ENCODE assay signal across 22 cellular contexts in genomic region chr6:32588156-32588555, GRCh38. TPM values are rescaled to one million over a fixed set of nuclear protein-coding genes. Genes with fewer than 3 reads are reported as not detected.
DNase-seq lines count a peak whose midpoint lies in the region; ATAC-seq, FAIRE-seq and TF ChIP-seq lines count a peak whose summit lies in the region.
"Had no signal": no experiment of that assay in that cellular context is flagged by ENCODE, and none has a peak within 500 bp of the region (broad histone marks: within the 10 kb centered on the region; RNA-seq: fewer than 3 reads in every experiment).

No MANE protein-coding gene starts in this region.

- H3K27ac ChIP-seq in spleen, result peak overlapping the region in 3 of 8 donors; percentile 33 to 91 (median 88)
- H3K27ac ChIP-seq: A549; BLaER1 treated with 17β-estradiol and CSF1 and Interleukin-3, amounts not matched to agents 10 nM and 100 nM; testis; VCaP had no signal

- H3K4me3 Mint-ChIP-seq in activated CD8-positive, alpha-beta memory T cell treated with anti-CD3 and anti-CD28 coated beads, Interleukin-2, amount 10 ng/mL, durations not matched to agents 7 days and 5 days, result peak overlapping the region; percentile 76
- H3K4me3 Mint-ChIP-seq in activated naive CD8-positive, alpha-beta T cell treated with anti-CD3 and anti-CD28 coated beads for 36 hours, result peak overlapping the region; percentile 26
- peak overlapping the region; percentile 53 for H3K4me3 Mint-ChIP-seq in natural killer cell treated with Interleukin-12 subunit alpha and Interleukin-12 subunit beta and Interleukin-15 and Interleukin-18, amount 100 ng/mL, for 72 hours

- ATAC-seq in activated CD8-positive, alpha-beta memory T cell treated with anti-CD3 and anti-CD28 coated beads, Interleukin-2, amount 10 ng/mL, durations not matched to agents 7 days and 5 days, result no peak
- no peak for ATAC-seq in natural killer cell treated with Interleukin-12 subunit alpha and Interleukin-12 subunit beta and Interleukin-15 and Interleukin-18, amount 100 ng/mL, for 72 hours
- ATAC-seq in HG03025 (IDR thresholded peaks at IDR 0.05; ENCODE audit: low FRiP score, unreplicated experiment), result no peak
- ATAC-seq: A549 had no signal

- H3K36me3 ChIP-seq in spleen, result no peaks in the 10 kb centered on the region
- H3K36me3 ChIP-seq: BLaER1 treated with 17β-estradiol and CSF1 and Interleukin-3, amounts not matched to agents 10 nM and 100 nM had no signal

- DNase-seq in activated CD8-positive, alpha-beta memory T cell treated with anti-CD3 and anti-CD28 coated beads, Interleukin-2, amount 10 ng/mL, durations not matched to agents 7 days and 5 days, result no peak
- no peak for DNase-seq in activated CD8-positive, alpha-beta memory T cell treated with anti-CD3 and anti-CD28 coated beads, Interleukin-2, amount 50 U/mL, for 48 hours
- no peak for DNase-seq in GM18507 (ENCODE audit: extremely low spot score, insufficient read length, low read depth)
- DNase-seq in activated naive CD8-positive, alpha-beta T cell treated with anti-CD3 and anti-CD28 coated beads for 36 hours, result no peak
- no peak for DNase-seq in natural killer cell treated with Interleukin-12 subunit alpha and Interleukin-12 subunit beta and Interleukin-15 and Interleukin-18, amount 100 ng/mL, for 72 hours (ENCODE audit: low spot score)
- no peak for DNase-seq in stimulated activated CD4-positive, alpha-beta T cell treated with anti-CD3 and anti-CD28 coated beads, Interleukin-12 subunit alpha, Interleukin-12 subunit beta, amount 100 ng/mL, for 4 hours
- DNase-seq in spleen, result no peak
- DNase-seq: activated effector memory CD4-positive, alpha-beta T cell treated with anti-CD3 and anti-CD28 coated beads, Interleukin-2, amount 50 U/mL, for 16 hours; aorta; DMS153; NCI-H1092 treated with DMSO at 0.1 percent for 48 hours; NCI-H524; SW 1271; testis had no signal

- TF ChIP-seq CTCF in spleen (IDR thresholded peaks at IDR 0.05 in 8 of 11, conservative IDR thresholded peaks at IDR 0.05 in 3 of 11), result no peak

- H3K36me3 Mint-ChIP-seq in activated CD8-positive, alpha-beta memory T cell treated with anti-CD3 and anti-CD28 coated beads, Interleukin-2, amount 10 ng/mL, durations not matched to agents 7 days and 5 days, result peaks cover 29% of the 10 kb centered on the region
- H3K36me3 Mint-ChIP-seq in activated naive CD8-positive, alpha-beta T cell treated with anti-CD3 and anti-CD28 coated beads for 36 hours, result no peaks in the 10 kb centered on the region
- H3K36me3 Mint-ChIP-seq in natural killer cell treated with Interleukin-12 subunit alpha and Interleukin-12 subunit beta and Interleukin-15 and Interleukin-18, amount 100 ng/mL, for 72 hours, result peaks cover 13% of the 10 kb centered on the region

- H3K27me3 Mint-ChIP-seq in activated CD8-positive, alpha-beta memory T cell treated with anti-CD3 and anti-CD28 coated beads, Interleukin-2, amount 10 ng/mL, durations not matched to agents 7 days and 5 days, result peaks cover 10% of the 10 kb centered on the region
- peaks cover 14% of the 10 kb centered on the region for H3K27me3 Mint-ChIP-seq in activated naive CD8-positive, alpha-beta T cell treated with anti-CD3 and anti-CD28 coated beads for 36 hours
- no peaks in the 10 kb centered on the region for H3K27me3 Mint-ChIP-seq in natural killer cell treated with Interleukin-12 subunit alpha and Interleukin-12 subunit beta and Interleukin-15 and Interleukin-18, amount 100 ng/mL, for 72 hours

- no peaks in the 10 kb centered on the region for H3K9me3 ChIP-seq in spleen
- H3K9me3 ChIP-seq: A549; BLaER1 treated with 17β-estradiol and CSF1 and Interleukin-3, amounts not matched to agents 10 nM and 100 nM; testis had no signal

- peaks cover 43% of the 10 kb centered on the region for H3K4me1 Mint-ChIP-seq in activated CD8-positive, alpha-beta memory T cell treated with anti-CD3 and anti-CD28 coated beads, Interleukin-2, amount 10 ng/mL, durations not matched to agents 7 days and 5 days
- H3K4me1 Mint-ChIP-seq in activated naive CD8-positive, alpha-beta T cell treated with anti-CD3 and anti-CD28 coated beads for 36 hours, result peaks cover 2% of the 10 kb centered on the region
- peaks cover 32 to 41% of the 10 kb centered on the region in 2 donors for H3K4me1 Mint-ChIP-seq in natural killer cell treated with Interleukin-12 subunit alpha and Interleukin-12 subunit beta and Interleukin-15 and Interleukin-18, amount 100 ng/mL, for 72 hours (ENCODE audit: low read depth in 2 of 2)

- no peak for TF ChIP-seq POLR2A in spleen (IDR thresholded peaks at IDR 0.05)

- peak overlapping the region in 3 of 8 donors; percentile 49 to 55 (median 50) for H3K4me3 ChIP-seq in spleen
- H3K4me3 ChIP-seq: A549; BLaER1 treated with 17β-estradiol and CSF1 and Interleukin-3, amounts not matched to agents 10 nM and 100 nM; testis had no signal

- CTCF ChIA-PET in activated CD8-positive, alpha-beta memory T cell treated with anti-CD3 and anti-CD28 coated beads, Interleukin-2, amount 10 ng/mL, durations not matched to agents 7 days and 5 days (lab: Charles Lee), result interaction anchor here (0.8 kb wide), 1 partner anchor 54 kb away, joined by 3 read pairs; no protein-coding TSS in a partner anchor

- intact Hi-C loops in spleen (cut with DNase I; ENCODE audit: low total_unique reads), result no loop called here

- WGBS in spleen, 5 donors, result 56 to 72% (median 66%) methylated on average over 2 of the region's 2 CpGs

- FAIRE-seq in GM18507 (lab: Jason Lieb, UNC), result peak; percentile 12
- FAIRE-seq: A549, H54 had no signal

- H3K27ac Mint-ChIP-seq in activated CD8-positive, alpha-beta memory T cell treated with anti-CD3 and anti-CD28 coated beads, Interleukin-2, amount 10 ng/mL, durations not matched to agents 7 days and 5 days, result peak overlapping the region; percentile 73
- H3K27ac Mint-ChIP-seq in activated naive CD8-positive, alpha-beta T cell treated with anti-CD3 and anti-CD28 coated beads for 36 hours, result peak overlapping the region; percentile 18
- H3K27ac Mint-ChIP-seq in natural killer cell treated with Interleukin-12 subunit alpha and Interleukin-12 subunit beta and Interleukin-15 and Interleukin-18, amount 100 ng/mL, for 72 hours, result peak overlapping the region in 1 of 2 donors; percentile 1

- H3K27me3 ChIP-seq in spleen (replicated peaks in 1 of 7), result no peaks in the 10 kb centered on the region
- H3K27me3 ChIP-seq: BLaER1 treated with 17β-estradiol and CSF1 and Interleukin-3, amounts not matched to agents 10 nM and 100 nM; testis had no signal

- no peaks in the 10 kb centered on the region for H3K9me3 Mint-ChIP-seq in activated CD8-positive, alpha-beta memory T cell treated with anti-CD3 and anti-CD28 coated beads, Interleukin-2, amount 10 ng/mL, durations not matched to agents 7 days and 5 days (ENCODE audit: low read depth)
- no peaks in the 10 kb centered on the region for H3K9me3 Mint-ChIP-seq in activated naive CD8-positive, alpha-beta T cell treated with anti-CD3 and anti-CD28 coated beads for 36 hours
- no peaks in the 10 kb centered on the region for H3K9me3 Mint-ChIP-seq in natural killer cell treated with Interleukin-12 subunit alpha and Interleukin-12 subunit beta and Interleukin-15 and Interleukin-18, amount 100 ng/mL, for 72 hours

- no peaks in the 10 kb centered on the region for H3K4me1 ChIP-seq in spleen
- H3K4me1 ChIP-seq: A549; BLaER1 treated with 17β-estradiol and CSF1 and Interleukin-3, amounts not matched to agents 10 nM and 100 nM; testis had no signal

RNA-seq across cellular contexts. Expression of gene HLA-DRB1, which starts 1.5 kb away (rescaled TPM):
- total RNA-seq in activated CD8-positive, alpha-beta memory T cell treated with anti-CD3 and anti-CD28 coated beads, Interleukin-2, amount 10 ng/mL, durations not matched to agents 7 days and 5 days, result 100 to 1,000 TPM; 189 to 228 TPM
- total RNA-seq in activated naive CD8-positive, alpha-beta T cell treated with anti-CD3 and anti-CD28 coated beads for 36 hours, result 1 to 10 TPM; 4.2 to 5.1 TPM
- total RNA-seq in natural killer cell treated with Interleukin-12 subunit alpha and Interleukin-12 subunit beta and Interleukin-15 and Interleukin-18, amount 100 ng/mL, for 72 hours, result 100 to 1,000 TPM in 1 of 2 donors, 10 to 100 TPM in 1; 69.9 to 117 TPM
- 100 to 1,000 TPM; 158 to 779 (median 365) TPM for total RNA-seq in spleen
- 100 to 1,000 TPM; 450 to 729 (median 573) TPM for polyA plus RNA-seq in spleen
- polyA plus RNA-seq: A549 had no signal

RNA-seq across cellular contexts. Expression of gene HLA-DQA1, which starts 49.0 kb away (rescaled TPM):
- 100 to 1,000 TPM in 1 of 2 experiments, 10 to 100 TPM in 1; 74.4 to 143 TPM for total RNA-seq in activated CD8-positive, alpha-beta memory T cell treated with anti-CD3 and anti-CD28 coated beads, Interleukin-2, amount 10 ng/mL, durations not matched to agents 7 days and 5 days
- total RNA-seq in activated naive CD8-positive, alpha-beta T cell treated with anti-CD3 and anti-CD28 coated beads for 36 hours, result 1 to 10 TPM; 4.4 to 5.3 TPM
- 10 to 100 TPM in 1 of 2 donors, 1 to 10 TPM in 1; 7.8 to 92.0 TPM for total RNA-seq in natural killer cell treated with Interleukin-12 subunit alpha and Interleukin-12 subunit beta and Interleukin-15 and Interleukin-18, amount 100 ng/mL, for 72 hours
- total RNA-seq in spleen, result 100 to 1,000 TPM in 6 of 7 donors, 10 to 100 TPM in 1; 19.1 to 340 (median 196) TPM
- polyA plus RNA-seq in spleen, result 100 to 1,000 TPM; 249 to 441 (median 420) TPM
- total RNA-seq: cerebellum, LHCN-M2, renal cortical epithelial cell had no signal
- polyA plus RNA-seq: A549 had no signal

RNA-seq across cellular contexts. Expression of gene HLA-DRB5, which starts 58.1 kb away (rescaled TPM):
- total RNA-seq in activated CD8-positive, alpha-beta memory T cell treated with anti-CD3 and anti-CD28 coated beads, Interleukin-2, amount 10 ng/mL, durations not matched to agents 7 days and 5 days, result 1 to 10 TPM; 2.9 to 5.3 TPM
- total RNA-seq in activated naive CD8-positive, alpha-beta T cell treated with anti-CD3 and anti-CD28 coated beads for 36 hours, result under 1 TPM; 0.28 to 0.52 TPM
- 10 to 100 TPM; 15.9 to 53.6 TPM for total RNA-seq in natural killer cell treated with Interleukin-12 subunit alpha and Interleukin-12 subunit beta and Interleukin-15 and Interleukin-18, amount 100 ng/mL, for 72 hours
- total RNA-seq in spleen, result 100 to 1,000 TPM in 4 of 7 donors, 10 to 100 TPM in 1, 1 to 10 TPM in 2; 1.9 to 633 (median 121) TPM
- polyA plus RNA-seq in spleen, result 10 to 100 TPM in 1 of 3 donors, 1 to 10 TPM in 2; 3.0 to 18.6 (median 3.5) TPM
- total RNA-seq: cerebellum had no signal
- polyA plus RNA-seq: A549 had no signal

Comparison
In these comparisons a context has a peak if more than half of its experiments do, and no peak if none do; other contexts are left out.
1. H3K4me3 Mint-ChIP-seq: peak in every context shown above with its lines; median percentile 76 in activated CD8-positive, alpha-beta memory T cell treated with anti-CD3 and anti-CD28 coated beads, Interleukin-2, amount 10 ng/mL, durations not matched to agents 7 days and 5 days; 53 in natural killer cell treated with Interleukin-12 subunit alpha and Interleukin-12 subunit beta and Interleukin-15 and Interleukin-18, amount 100 ng/mL, for 72 hours; 26 in activated naive CD8-positive, alpha-beta T cell treated with anti-CD3 and anti-CD28 coated beads for 36 hours.
2. RNA of gene HLA-DRB1, which starts 1.5 kb away (total RNA-seq): 158 to 779 TPM in spleen, 189 to 228 TPM in activated CD8-positive, alpha-beta memory T cell treated with anti-CD3 and anti-CD28 coated beads, Interleukin-2, amount 10 ng/mL, durations not matched to agents 7 days and 5 days and 69.9 to 117 TPM in natural killer cell treated with Interleukin-12 subunit alpha and Interleukin-12 subunit beta and Interleukin-15 and Interleukin-18, amount 100 ng/mL, for 72 hours; 4.2 to 5.1 TPM in activated naive CD8-positive, alpha-beta T cell treated with anti-CD3 and anti-CD28 coated beads for 36 hours; every median in the first group is over 10 times any median in the second.